Comparison of ENCODE assay signal across 38 cellular contexts in genomic region chr7:148545172-148545571, GRCh38. TPM values are rescaled to one million over a fixed set of nuclear protein-coding genes. Genes with fewer than 3 reads are reported as not detected.
"Had no signal": no experiment of that assay in that cellular context is flagged by ENCODE, and none has a peak within 500 bp of the region (broad histone marks: within the 10 kb centered on the region; RNA-seq: fewer than 3 reads in every experiment).

No MANE protein-coding gene starts in this region.

- ATAC-seq: activated naive CD4-positive, alpha-beta T cell treated with anti-CD3 and anti-CD28 coated beads, Interleukin-2, amount 50 U/mL, for 72 hours; activated naive CD8-positive, alpha-beta T cell treated with anti-CD3 and anti-CD28 coated beads, Interleukin-2, amount 50 U/mL, for 24 hours; activated T-cell treated with anti-CD3 and anti-CD28 coated beads, Interleukin-2, amount 50 U/mL, for 4 hours; activated T-cell treated with anti-CD3 and anti-CD28 coated beads, Interleukin-2, amount 50 U/mL, for 72 hours; activated T-helper 17 cell treated with anti-CD3 and anti-CD28 coated beads, Interleukin-2, amount 50 U/mL, for 72 hours; body of pancreas had no signal

- H3K4me1 ChIP-seq: adrenal gland, ascending aorta, body of pancreas, breast epithelium had no signal

- H3K27ac ChIP-seq: adrenal gland, ascending aorta, body of pancreas, brain microvascular endothelial cell, breast epithelium, cardiac muscle cell had no signal

- H3K27me3 ChIP-seq: adrenal gland, ascending aorta, body of pancreas, brain microvascular endothelial cell, breast epithelium, cardiac muscle cell had no signal

- FAIRE-seq: astrocyte, bronchial epithelial cell had no signal

- H3K36me3 ChIP-seq: adrenal gland, ascending aorta, brain microvascular endothelial cell, breast epithelium, cardiac muscle cell had no signal

- H3K9me3 ChIP-seq: adrenal gland, ascending aorta, body of pancreas had no signal

- H3K4me3 ChIP-seq: adrenal gland, ascending aorta, body of pancreas, breast epithelium, cardiac muscle cell had no signal

- DNase-seq: activated effector memory CD4-positive, alpha-beta T cell treated with anti-CD3 and anti-CD28 coated beads, Interleukin-2, amount 50 U/mL, for 16 hours; activated effector memory CD4-positive, alpha-beta T cell treated with Interleukin-2 at 50 U/mL for 16 hours; activated gamma-delta T cell; activated gamma-delta T cell treated with Interleukin-2 at 50 U/mL for 16 hours; activated naive CD4-positive, alpha-beta T cell; activated naive CD4-positive, alpha-beta T cell treated with anti-CD3 and anti-CD28 coated beads for 36 hours; activated naive CD4-positive, alpha-beta T cell treated with anti-CD3 and anti-CD28 coated beads, Interleukin-2, amount 10 ng/mL, durations not matched to agents 7 days and 5 days; activated naive CD4-positive, alpha-beta T cell treated with anti-CD3 and anti-CD28 coated beads, Interleukin-2, amount 50 U/mL, for 16 hours; activated naive CD4-positive, alpha-beta T cell treated with Interleukin-2 at 50 U/mL for 16 hours; activated naive CD8-positive, alpha-beta T cell treated with anti-CD3 and anti-CD28 coated beads for 36 hours; activated naive CD8-positive, alpha-beta T cell treated with anti-CD3 and anti-CD28 coated beads, Interleukin-2, amount 10 ng/mL, durations not matched to agents 7 days and 5 days; activated naive CD8-positive, alpha-beta T cell treated with anti-CD3 and anti-CD28 coated beads, Interleukin-2, amount 50 U/mL, for 24 hours; activated T-cell treated with anti-CD3 and anti-CD28 coated beads, Interleukin-2, amount 50 U/mL, for 24 hours; activated T-cell treated with anti-CD3 and anti-CD28 coated beads, Interleukin-2, amount 50 U/mL, for 4 hours; activated T-cell treated with anti-CD3 and anti-CD28 coated beads, Interleukin-2, amount 50 U/mL, for 48 hours; activated T-cell treated with anti-CD3 and anti-CD28 coated beads, Interleukin-2, amount 50 U/mL, for 72 hours; adrenal gland; amniotic stem cell; amygdala; anterior cingulate cortex; aorta; body of pancreas; brain microvascular endothelial cell; caudate nucleus; central memory CD4-positive, alpha-beta T cell; cerebellar nuclear complex had no signal

RNA-seq across cellular contexts. Expression of gene C7orf33, which starts 45.4 kb away (rescaled TPM):
- total RNA-seq: activated naive CD4-positive, alpha-beta T cell treated with anti-CD3 and anti-CD28 coated beads for 36 hours; activated naive CD4-positive, alpha-beta T cell treated with anti-CD3 and anti-CD28 coated beads, Interleukin-2, amount 50 U/mL, for 72 hours; activated naive CD8-positive, alpha-beta T cell treated with anti-CD3 and anti-CD28 coated beads for 36 hours; activated naive CD8-positive, alpha-beta T cell treated with anti-CD3 and anti-CD28 coated beads, Interleukin-2, amount 10 ng/mL, durations not matched to agents 7 days and 5 days; activated T-cell treated with anti-CD3 and anti-CD28 coated beads, Interleukin-2, amount 50 U/mL, for 4 hours; activated T-cell treated with anti-CD3 and anti-CD28 coated beads, Interleukin-2, amount 50 U/mL, for 72 hours; activated T-helper 1 cell treated with anti-CD3 and anti-CD28 coated beads, Interleukin-12 subunit alpha, Interleukin-12 subunit beta, Interleukin-2, Interleukin-4 antibody, amounts not matched to agents 30 ng/mL and 10 ng/mL and 1 ng/mL, durations not matched to agents 14 hours and 24 hours and 36 hours; activated T-helper 17 cell treated with anti-CD3 and anti-CD28 coated beads, Interleukin-2, amount 50 U/mL, for 72 hours; activated T-helper 2 cell treated with anti-CD3 and anti-CD28 coated beads, Interferon-gamma antibody, Interleukin-2, Interleukin-4, amounts not matched to agents 10 μg/mL and 5 μg/mL and 100 μg/mL, durations not matched to agents 14 hours and 24 hours and 36 hours; adrenal gland; aorta; ascending aorta; astrocyte; body of pancreas; breast epithelium; bronchial epithelial cell; cardiac muscle cell; cardiac septum; chondrocyte had no signal
- polyA plus RNA-seq: adipose tissue, adrenal gland, aorta, cardiac muscle cell had no signal
